Comparison of ENCODE assay signal across 21 cellular contexts in genomic region chr9:114500583-114501292, GRCh38. TPM values are rescaled to one million over a fixed set of nuclear protein-coding genes. Genes with fewer than 3 reads are reported as not detected.
DNase-seq lines count a peak whose midpoint lies in the region; ATAC-seq and TF ChIP-seq lines count a peak whose summit lies in the region.
"Had no signal": no experiment of that assay in that cellular context is flagged by ENCODE, and none has a peak within 500 bp of the region (broad histone marks: within the 10 kb centered on the region; RNA-seq: fewer than 3 reads in every experiment).

No MANE protein-coding gene starts in this region.

- no peak overlapping the region for H2AK5ac ChIP-seq in neuronal stem cell (ENCODE audit: low read depth, low read length)

- TF ChIP-seq CTCF in suprapubic skin (IDR thresholded peaks at IDR 0.05) = no peak
- no peak for TF ChIP-seq CTCF in ascending aorta (IDR thresholded peaks at IDR 0.05)

- in situ Hi-C loops in G401 (cut with HindIII; ENCODE audit: low sequenced_read_pairs) = no loop called here

- H3K14ac ChIP-seq in neuronal stem cell (ENCODE audit: low read length) = no peak overlapping the region

- peak; percentile 75 for DNase-seq in G401 (ENCODE audit: low spot score)
- no peak for DNase-seq in SK-N-MC (ENCODE audit: low read depth, low spot score)
- DNase-seq in globus pallidus (ENCODE audit: low spot score) = peak; percentile 65
- DNase-seq in neuronal stem cell (ENCODE audit: low spot score) = no peak
- DNase-seq in suprapubic skin (ENCODE audit: low spot score in 2 of 2) = no peak
- DNase-seq in ascending aorta (ENCODE audit: low spot score in 2 of 2) = no peak
- no peak for DNase-seq in NCI-H748 (lab: John Stamatoyannopoulos, UW; ENCODE audit: unreplicated experiment)
- DNase-seq: activated CD4-positive, alpha-beta memory T cell treated with anti-CD3 and anti-CD28 coated beads for 36 hours; activated naive CD4-positive, alpha-beta T cell; cerebellar nuclear complex; effector memory CD8-positive, alpha-beta T cell; KBM-7; left lung; NCI-H1105; NCI-H2107; NCI-H524 treated with DMSO at 0.1 percent for 48 hours; SHP77; stimulated activated CD4-positive, alpha-beta T cell treated with anti-CD3 and anti-CD28 coated beads, Interleukin-1b, Interleukin-23, amount 100 ng/mL, for 48 hours; stimulated activated naive CD8-positive, alpha-beta T cell treated with anti-CD3 and anti-CD28 coated beads, Interleukin-15, amount 100 ng/mL, for 72 hours had no signal

- no peak overlapping the region for H2BK120ac ChIP-seq in neuronal stem cell (ENCODE audit: low read depth, low read length)

- H4K8ac ChIP-seq in neuronal stem cell (ENCODE audit: low read depth, low read length) = no peak overlapping the region

- H3K9me3 ChIP-seq in SK-N-MC (ENCODE audit: low read depth, low read length) (no peaks in the 10 kb centered on the region), neuronal stem cell (replicated peaks in 1 of 2; ENCODE audit: control insufficient read depth in 2 of 2, insufficient read depth in 1 of 2, low read depth in 1 of 2, low read length in 2 of 2) (no peaks in the 10 kb centered on the region), suprapubic skin (no peaks in the 10 kb centered on the region), ascending aorta (no peaks in the 10 kb centered on the region)
- H3K9me3 ChIP-seq: left lung had no signal

- peak overlapping the region; percentile 63 for H3K18ac ChIP-seq in neuronal stem cell (ENCODE audit: low read length)

- TF ChIP-seq EP300 in suprapubic skin (IDR thresholded peaks at IDR 0.05) = no peak

- H2BK5ac ChIP-seq in neuronal stem cell (ENCODE audit: low read length) = no peak overlapping the region

- H3K4me2 ChIP-seq in neuronal stem cell (ENCODE audit: insufficient read depth, low read length, poor library complexity, severe bottlenecking) = no peak overlapping the region

- no peak overlapping the region for H2BK15ac ChIP-seq in neuronal stem cell (ENCODE audit: low read length)

- H2AFZ ChIP-seq in neuronal stem cell (ENCODE audit: low read length) = no peak overlapping the region

- H3K4ac ChIP-seq in neuronal stem cell (ENCODE audit: low read length) = no peak overlapping the region

- no peak overlapping the region for H3K23ac ChIP-seq in neuronal stem cell (ENCODE audit: low read depth, low read length, poor library complexity)

- H3K36me3 ChIP-seq in SK-N-MC (ENCODE audit: insufficient read depth, low read length) (no peaks in the 10 kb centered on the region), neuronal stem cell (replicated peaks in 1 of 2; ENCODE audit: control insufficient read depth in 2 of 2, insufficient read depth in 2 of 2, low read length in 2 of 2) (no peaks in the 10 kb centered on the region), suprapubic skin (no peaks in the 10 kb centered on the region), ascending aorta (no peaks in the 10 kb centered on the region)
- H3K36me3 ChIP-seq: left lung had no signal

- TF ChIP-seq POLR2A in suprapubic skin (IDR thresholded peaks at IDR 0.05) = no peak

- no CpG with 5 or more reads among the region's 6 CpGs for WGBS in neuronal stem cell (ENCODE audit: extremely low coverage in 2 of 2, insufficient read length in 2 of 2, insufficient replicate concordance in 1 of 2), 2 donors
- 94% methylated on average over 6 of the region's 6 CpGs for WGBS in suprapubic skin

- H3K4me1 ChIP-seq in neuronal stem cell (ENCODE audit: control insufficient read depth in 2 of 2, insufficient read depth in 1 of 2, low read depth in 1 of 2, low read length in 2 of 2) (peaks cover 24 to 47% of the 10 kb centered on the region in 2 donors), suprapubic skin (peaks cover 36% of the 10 kb centered on the region), ascending aorta (peaks cover 0 to 5% of the 10 kb centered on the region in 2 donors)

- H3K27me3 ChIP-seq in neuronal stem cell (ENCODE audit: control insufficient read depth in 3 of 3, insufficient read depth in 3 of 3, low read depth in 1 of 3, low read length in 3 of 3) (peaks cover 0 to 3% (median 0%) of the 10 kb centered on the region in 3 experiments), suprapubic skin (no peaks in the 10 kb centered on the region), ascending aorta (no peaks in the 10 kb centered on the region)

- H3K79me1 ChIP-seq in neuronal stem cell (ENCODE audit: low read depth, low read length) = no peaks in the 10 kb centered on the region

- H3K9ac ChIP-seq in SK-N-MC (ENCODE audit: insufficient read length) = no peak overlapping the region
- H3K9ac ChIP-seq in neuronal stem cell (ENCODE audit: low read depth, low read length, poor library complexity) = no peak overlapping the region

- no peak overlapping the region for H2BK12ac ChIP-seq in neuronal stem cell (ENCODE audit: low read length)

- no peak overlapping the region for H3K27ac ChIP-seq in SK-N-MC
- H3K27ac ChIP-seq in neuronal stem cell (replicated peaks; ENCODE audit: low read length) = no peak overlapping the region
- no peak overlapping the region for H3K27ac ChIP-seq in suprapubic skin
- no peak overlapping the region for H3K27ac ChIP-seq in ascending aorta
- H3K27ac ChIP-seq: left lung, VCaP had no signal

- H4K91ac ChIP-seq in neuronal stem cell (ENCODE audit: low read depth, low read length, poor library complexity) = no peak overlapping the region

- H3K4me3 ChIP-seq in SK-N-MC (peak overlapping the region; percentile 93), neuronal stem cell (ENCODE audit: low read length in 2 of 2) (peak overlapping the region in 1 of 2 donors; percentile 48), suprapubic skin (no peak overlapping the region), ascending aorta (no peak overlapping the region)
- H3K4me3 ChIP-seq: left lung had no signal

- intact Hi-C loops in ascending aorta (cut with DNase I) = no loop called here

- ATAC-seq in GM18517 (IDR thresholded peaks at IDR 0.05; ENCODE audit: unreplicated experiment) = no peak
- ATAC-seq: effector memory CD8-positive, alpha-beta T cell; left lung; stimulated activated naive CD8-positive, alpha-beta T cell treated with anti-CD3 and anti-CD28 coated beads, Interleukin-15, amount 100 ng/mL, for 72 hours had no signal

RNA-seq across cellular contexts. Expression of gene WHRN, which starts 4.5 kb away (rescaled TPM):
- 4.7 and 7.2 TPM in 2 replicates for total RNA-seq in G401 (2014; rRNA removed; shearing (Covaris generic))
- 13.8 TPM for polyA plus RNA-seq in neuronal stem cell (2013, experiment 1 of 2)
- polyA plus RNA-seq in neuronal stem cell (2013, experiment 2 of 2) = 14.4 TPM
- total RNA-seq in suprapubic skin = 10 to 100 TPM in 3 of 4 donors, 1 to 10 TPM in 1; 7.7 to 25.9 (median 14.8) TPM
- 3.9 TPM for total RNA-seq in ascending aorta

Comparison
In these comparisons a context has a peak if more than half of its experiments do, and no peak if none do; other contexts are left out.
1. DNase-seq: peak in G401 (single experiment) and globus pallidus (single experiment); none in SK-N-MC (single experiment), neuronal stem cell (single experiment), suprapubic skin (0 of 2), ascending aorta (0 of 2) and NCI-H748 (single experiment).